In genomic region chr2:200770847-200771246, GRCh38 we compare ENCODE assay signal across 28 cellular contexts.
"Had no signal": no experiment of that assay in that cellular context is flagged by ENCODE, and none has a peak within 500 bp of the region (broad histone marks: within the 10 kb centered on the region; RNA-seq: fewer than 3 reads in every experiment).

No MANE protein-coding gene starts in this region.

- H3K27ac ChIP-seq: esophagus muscularis mucosa, gastrocnemius medialis, stomach, tibial artery, WERI-Rb-1 had no signal

- H3K36me3 Mint-ChIP-seq: activated naive CD4-positive, alpha-beta T cell treated with anti-CD3 and anti-CD28 coated beads, Interleukin-2, amount 10 ng/mL, durations not matched to agents 7 days and 5 days had no signal

- H3K4me1 Mint-ChIP-seq: nephron had no signal

- H3K4me1 ChIP-seq: esophagus muscularis mucosa had no signal

- FAIRE-seq: endothelial cell of umbilical vein, keratinocyte, TTC549 had no signal

- DNase-seq: activated CD4-positive, alpha-beta T cell treated with anti-CD3 and anti-CD28 coated beads for 48 hours; activated CD4-positive, alpha-beta T cell treated with anti-CD3 and anti-CD28 coated beads, Interleukin-2, amount 50 U/mL, for 48 hours; activated CD8-positive, alpha-beta memory T cell treated with anti-CD3 and anti-CD28 coated beads for 24 hours; activated CD8-positive, alpha-beta memory T cell treated with anti-CD3 and anti-CD28 coated beads, Interleukin-2, amount 50 U/mL, for 48 hours; activated gamma-delta T cell; activated naive CD4-positive, alpha-beta T cell treated with anti-CD3 and anti-CD28 coated beads, Interleukin-2, amount 10 ng/mL, durations not matched to agents 7 days and 5 days; activated naive CD8-positive, alpha-beta T cell treated with anti-CD3 and anti-CD28 coated beads, Interleukin-2, amount 10 ng/mL, durations not matched to agents 7 days and 5 days; activated T-cell treated with anti-CD3 and anti-CD28 coated beads, Interleukin-2, amount 50 U/mL, for 24 hours; amniotic stem cell; caudate nucleus; gastrocnemius medialis; hippocampal formation; left cardiac atrium; left ventricle myocardium superior; stimulated activated CD4-positive, alpha-beta T cell treated with anti-CD3 and anti-CD28 coated beads, Interleukin-1b, Interleukin-23, amount 100 ng/mL, for 48 hours; stimulated activated naive B cell treated with anti-CD40 and anti-IgM and Interleukin-4, amounts not matched to agents 10 μg/mL and 1 μg/mL and 100 μg/mL, for 72 hours; stomach; T-helper 9 cell; tibial artery; WERI-Rb-1 had no signal

- H3K4me3 Mint-ChIP-seq: activated naive CD4-positive, alpha-beta T cell treated with anti-CD3 and anti-CD28 coated beads, Interleukin-2, amount 10 ng/mL, durations not matched to agents 7 days and 5 days; activated naive CD8-positive, alpha-beta T cell treated with anti-CD3 and anti-CD28 coated beads, Interleukin-2, amount 10 ng/mL, durations not matched to agents 7 days and 5 days; activated T-cell treated with anti-CD3 and anti-CD28 coated beads, Interleukin-2, amount 50 U/mL, for 24 hours; nephron; stimulated activated naive B cell treated with anti-CD40 and anti-IgM and Interleukin-4, amounts not matched to agents 10 μg/mL and 1 μg/mL and 100 μg/mL, for 72 hours; T-helper 1 cell treated with Interleukin-12 subunit alpha and Interleukin-12 subunit beta and Interleukin-4 antibody, amounts not matched to agents 30 μg/mL and 1 μg/mL, for 36 hours had no signal

- ATAC-seq: activated CD4-positive, CD25-positive, alpha-beta regulatory T cell treated with anti-CD3 and anti-CD28 coated beads, Interleukin-2, amount 50 U/mL, for 24 hours; gastrocnemius medialis; left ventricle myocardium superior; stimulated activated naive B cell treated with anti-CD40 and anti-IgM and Interleukin-4, amounts not matched to agents 10 μg/mL and 1 μg/mL and 100 μg/mL, for 72 hours had no signal

- H3K4me3 ChIP-seq: esophagus muscularis mucosa, gastrocnemius medialis, smooth muscle cell, stomach, tibial artery had no signal

- H3K9me3 ChIP-seq: gastrocnemius medialis, tibial artery had no signal

- H3K27ac Mint-ChIP-seq: activated naive CD4-positive, alpha-beta T cell treated with anti-CD3 and anti-CD28 coated beads, Interleukin-2, amount 10 ng/mL, durations not matched to agents 7 days and 5 days; activated naive CD8-positive, alpha-beta T cell treated with anti-CD3 and anti-CD28 coated beads, Interleukin-2, amount 10 ng/mL, durations not matched to agents 7 days and 5 days; activated T-cell treated with anti-CD3 and anti-CD28 coated beads, Interleukin-2, amount 50 U/mL, for 24 hours; nephron; stimulated activated naive B cell treated with anti-CD40 and anti-IgM and Interleukin-4, amounts not matched to agents 10 μg/mL and 1 μg/mL and 100 μg/mL, for 72 hours; T-helper 1 cell treated with Interleukin-12 subunit alpha and Interleukin-12 subunit beta and Interleukin-4 antibody, amounts not matched to agents 30 μg/mL and 1 μg/mL, for 36 hours had no signal

- H3K27me3 ChIP-seq: esophagus muscularis mucosa, gastrocnemius medialis, stomach, tibial artery had no signal

- H3K27me3 Mint-ChIP-seq: stimulated activated naive B cell treated with anti-CD40 and anti-IgM and Interleukin-4, amounts not matched to agents 10 μg/mL and 1 μg/mL and 100 μg/mL, for 72 hours had no signal

- H3K36me3 ChIP-seq: esophagus muscularis mucosa, gastrocnemius medialis, stomach, tibial artery, WERI-Rb-1 had no signal
